In the genomic region with DNA sequence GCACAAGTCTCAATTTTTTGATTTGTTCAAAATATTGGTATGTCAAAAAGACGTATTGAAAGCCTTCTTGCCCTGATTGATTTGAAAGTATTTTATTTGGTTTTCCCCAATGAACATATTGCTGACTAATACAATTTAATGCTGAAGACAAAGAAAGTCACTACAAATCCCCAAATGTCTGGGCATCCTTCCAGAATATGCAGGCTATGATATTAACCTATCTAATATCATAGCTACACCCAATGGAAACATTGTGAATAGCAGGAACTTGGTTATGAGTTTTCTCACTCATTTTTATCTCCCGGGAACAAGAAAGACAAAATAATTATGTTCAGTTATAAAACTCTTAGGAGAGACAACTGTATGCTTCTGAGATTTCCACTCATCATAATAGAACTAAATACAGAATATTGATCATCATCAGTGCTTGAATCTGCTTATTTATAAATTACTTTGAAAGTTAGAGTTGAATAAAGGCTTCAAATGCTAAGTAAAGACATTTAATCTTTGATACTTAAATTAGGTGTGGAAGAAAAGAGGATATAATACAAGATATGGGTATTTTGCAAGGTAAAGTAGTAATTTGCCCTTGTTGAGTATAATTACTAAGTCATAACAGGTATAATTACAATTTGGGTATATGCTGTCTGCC, we compare ENCODE assay signal across 9 cellular contexts.
A peak's percentile ranks its signal among the peaks of the same experiment; 100 is the strongest.
DNase-seq lines count a peak whose midpoint lies in the region; ATAC-seq and TF ChIP-seq lines count a peak whose summit lies in the region.
"Had no signal": no experiment of that assay in that cellular context is flagged by ENCODE, and none has a peak within 500 bp of the region (broad histone marks: within the 10 kb centered on the region; RNA-seq: fewer than 3 reads in every experiment).

No MANE protein-coding gene starts in this region.

- no peaks in the 10 kb centered on the region for H3K36me3 Mint-ChIP-seq in CD14-positive monocyte
- H3K36me3 Mint-ChIP-seq in activated naive CD8-positive, alpha-beta T cell treated with anti-CD3 and anti-CD28 coated beads for 36 hours = no peaks in the 10 kb centered on the region
- H3K36me3 Mint-ChIP-seq in stimulated activated effector memory CD8-positive, alpha-beta T cell treated with anti-CD3 and anti-CD28 coated beads, Interleukin-12 subunit alpha, Interleukin-12 subunit beta, amount 100 ng/mL, for 72 hours = no peaks in the 10 kb centered on the region
- H3K36me3 Mint-ChIP-seq: IgD-negative memory B cell had no signal

- H3K4me1 Mint-ChIP-seq in CD14-positive monocyte = peaks cover 16% of the 10 kb centered on the region
- no peaks in the 10 kb centered on the region for H3K4me1 Mint-ChIP-seq in activated naive CD8-positive, alpha-beta T cell treated with anti-CD3 and anti-CD28 coated beads for 36 hours
- no peaks in the 10 kb centered on the region for H3K4me1 Mint-ChIP-seq in stimulated activated effector memory CD8-positive, alpha-beta T cell treated with anti-CD3 and anti-CD28 coated beads, Interleukin-12 subunit alpha, Interleukin-12 subunit beta, amount 100 ng/mL, for 72 hours
- H3K4me1 Mint-ChIP-seq: IgD-negative memory B cell had no signal

- peak; percentile 45 for ATAC-seq in esophagus mucosa
- ATAC-seq in stimulated activated effector memory CD8-positive, alpha-beta T cell treated with anti-CD3 and anti-CD28 coated beads, Interleukin-12 subunit alpha, Interleukin-12 subunit beta, amount 100 ng/mL, for 72 hours = no peak

- TF ChIP-seq CTCF in retinal pigment epithelial cell (conservative IDR thresholded peaks at IDR 0.05; ENCODE audit: low read depth, low read length) (peak; percentile 79), CD14-positive monocyte (IDR thresholded peaks at IDR 0.05) (no peak)

- DNase-seq in GM04504 (ENCODE audit: low read depth) (peak; percentile 63), NCI-H526 (lab: John Stamatoyannopoulos, UW) (peak; percentile 5 to 13), retinal pigment epithelial cell (ENCODE audit: low read depth) (peak; percentile 80), GF-D8 (lab: John Stamatoyannopoulos, UW) (no peak), CD14-positive monocyte (ENCODE audit: low spot score) (no peak)
- no peak for DNase-seq in activated naive CD8-positive, alpha-beta T cell treated with anti-CD3 and anti-CD28 coated beads for 36 hours
- no peak for DNase-seq in stimulated activated effector memory CD8-positive, alpha-beta T cell treated with anti-CD3 and anti-CD28 coated beads, Interleukin-12 subunit alpha, Interleukin-12 subunit beta, amount 100 ng/mL, for 72 hours (ENCODE audit: low spot score in 2 of 2)

- no peak overlapping the region for H3K4me3 Mint-ChIP-seq in CD14-positive monocyte
- no peak overlapping the region for H3K4me3 Mint-ChIP-seq in activated naive CD8-positive, alpha-beta T cell treated with anti-CD3 and anti-CD28 coated beads for 36 hours
- no peak overlapping the region for H3K4me3 Mint-ChIP-seq in stimulated activated effector memory CD8-positive, alpha-beta T cell treated with anti-CD3 and anti-CD28 coated beads, Interleukin-12 subunit alpha, Interleukin-12 subunit beta, amount 100 ng/mL, for 72 hours
- H3K4me3 Mint-ChIP-seq: IgD-negative memory B cell had no signal

- no peak overlapping the region for H3K4me3 ChIP-seq in retinal pigment epithelial cell (ENCODE audit: low read length)

- peaks cover 0 to 1% (median 0%) of the 10 kb centered on the region in 7 donors for H3K9me3 Mint-ChIP-seq in CD14-positive monocyte
- no peaks in the 10 kb centered on the region for H3K9me3 Mint-ChIP-seq in activated naive CD8-positive, alpha-beta T cell treated with anti-CD3 and anti-CD28 coated beads for 36 hours
- peaks cover 3% of the 10 kb centered on the region for H3K9me3 Mint-ChIP-seq in stimulated activated effector memory CD8-positive, alpha-beta T cell treated with anti-CD3 and anti-CD28 coated beads, Interleukin-12 subunit alpha, Interleukin-12 subunit beta, amount 100 ng/mL, for 72 hours
- H3K9me3 Mint-ChIP-seq: IgD-negative memory B cell had no signal

- intact Hi-C loops in CD14-positive monocyte (cut with micrococcal nuclease) = no loop called here

- H3K27me3 Mint-ChIP-seq in CD14-positive monocyte (ENCODE audit: low read depth in 3 of 3) = peaks cover 1 to 5% (median 2%) of the 10 kb centered on the region in 3 donors
- peaks cover 15% of the 10 kb centered on the region for H3K27me3 Mint-ChIP-seq in activated naive CD8-positive, alpha-beta T cell treated with anti-CD3 and anti-CD28 coated beads for 36 hours

- H3K27ac Mint-ChIP-seq in CD14-positive monocyte = no peak overlapping the region
- H3K27ac Mint-ChIP-seq in activated naive CD8-positive, alpha-beta T cell treated with anti-CD3 and anti-CD28 coated beads for 36 hours = no peak overlapping the region
- H3K27ac Mint-ChIP-seq in stimulated activated effector memory CD8-positive, alpha-beta T cell treated with anti-CD3 and anti-CD28 coated beads, Interleukin-12 subunit alpha, Interleukin-12 subunit beta, amount 100 ng/mL, for 72 hours = no peak overlapping the region
- H3K27ac Mint-ChIP-seq: IgD-negative memory B cell had no signal

Comparison
In these comparisons a context has a peak if more than half of its experiments do, and no peak if none do; other contexts are left out.
1. DNase-seq: peak in GM04504 (single experiment), NCI-H526 (2 of 2) and retinal pigment epithelial cell (single experiment); none in GF-D8 (single experiment), CD14-positive monocyte (single experiment), activated naive CD8-positive, alpha-beta T cell treated with anti-CD3 and anti-CD28 coated beads for 36 hours (single experiment) and stimulated activated effector memory CD8-positive, alpha-beta T cell treated with anti-CD3 and anti-CD28 coated beads, Interleukin-12 subunit alpha, Interleukin-12 subunit beta, amount 100 ng/mL, for 72 hours (0 of 2).